Comparison of ENCODE assay signal across 1 cellular context in the genomic region with DNA sequence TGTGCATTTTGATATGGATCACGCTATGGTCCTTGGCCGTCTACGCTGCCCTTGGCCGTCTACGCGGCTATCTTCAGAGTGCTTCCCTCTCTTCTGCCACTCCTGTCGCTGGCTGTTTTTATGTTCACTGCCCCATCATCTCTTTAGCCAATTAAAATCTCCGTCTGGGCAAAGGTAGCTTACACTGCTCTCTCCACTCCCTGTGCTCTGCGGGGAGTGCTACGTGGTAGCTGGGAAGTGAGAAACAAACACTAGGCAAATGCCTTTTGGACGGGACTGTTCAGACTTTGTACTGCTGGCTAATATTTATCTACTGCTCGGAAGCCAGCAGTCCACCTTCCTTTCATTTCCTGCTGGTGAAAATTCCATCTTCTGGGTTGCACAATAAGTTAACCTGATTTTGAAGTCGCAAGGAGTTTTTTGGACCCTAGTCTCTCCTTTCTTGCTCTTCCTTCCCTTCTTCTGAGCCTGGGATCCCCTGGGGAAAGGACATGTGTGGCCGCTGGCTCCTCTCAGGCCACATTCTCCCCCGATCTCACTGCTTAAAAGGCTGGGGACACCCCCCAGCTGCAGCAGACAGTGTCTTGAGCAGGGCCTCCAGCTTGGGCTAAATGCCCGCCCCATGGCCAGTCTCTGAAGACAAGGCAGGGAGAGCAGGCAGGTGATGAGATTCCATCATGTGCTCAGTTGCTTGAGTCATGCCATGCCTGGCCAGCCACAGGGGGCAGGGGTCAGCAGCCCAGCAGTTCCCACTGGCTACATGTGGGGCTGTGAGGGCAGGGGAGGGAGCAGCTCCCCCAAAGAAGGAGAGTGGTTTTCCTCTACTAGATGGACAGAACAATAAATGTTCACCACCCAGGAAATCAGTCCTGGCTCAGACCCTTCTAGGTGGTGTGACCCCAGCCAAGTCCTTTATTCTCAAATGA.
TF ChIP-seq lines count a peak whose summit lies in the region.

No MANE protein-coding gene starts in this region.

TF ChIP-seq in HepG2, 621 proteins besides CTCF, POLR2A, EP300 and RAD21 (continued from another document and continues in another):
- TF ChIP-seq ZNF142 (CRISPR knock-in tag; IDR thresholded peaks at IDR 0.05) (peak; percentile 80; the same call in 1 of the 2 replicates), SNAPC4 (CRISPR knock-in tag; IDR thresholded peaks at IDR 0.05) (peak; percentile 88), SOX5 (CRISPR knock-in tag; IDR thresholded peaks at IDR 0.05; ENCODE audit: borderline replicate concordance) (peak; percentile 75; the same call in 1 of the 2 replicates), GTF2F1 (IDR thresholded peaks at IDR 0.05; ENCODE audit: low read length) (no peak), XRCC5 (optimal IDR thresholded peaks at IDR 0.05; ENCODE audit: low read length) (peak; percentile 78), GATA4 (IDR thresholded peaks at IDR 0.05; ENCODE audit: borderline replicate concordance, low read depth) (peak; percentile 84; the same call in 1 of the 2 replicates), ZNF510 (CRISPR knock-in tag; IDR thresholded peaks at IDR 0.05; ENCODE audit: low read depth) (no peak), ZNF556 (CRISPR knock-in tag; IDR thresholded peaks at IDR 0.05; ENCODE audit: borderline replicate concordance) (peak; percentile 11; the same call in 1 of the 2 replicates), KLF15 (CRISPR knock-in tag; IDR thresholded peaks at IDR 0.05; ENCODE audit: borderline replicate concordance) (no peak; the same call in 1 of the 2 replicates), ATF7 (IDR thresholded peaks at IDR 0.05) (no peak), ATF7 (CRISPR knock-in tag; IDR thresholded peaks at IDR 0.05) (no peak), SNRNP70 (IDR thresholded peaks at IDR 0.05; ENCODE audit: low read depth, low read length) (no peak), RBFOX2 (IDR thresholded peaks at IDR 0.05; ENCODE audit: low read depth, low read length) (peak; percentile 66), ZNF329 (CRISPR knock-in tag; IDR thresholded peaks at IDR 0.05; ENCODE audit: low read depth) (no peak), ZFP91 (CRISPR knock-in tag; IDR thresholded peaks at IDR 0.05; ENCODE audit: borderline replicate concordance) (peak; percentile 77), ZNF704 (CRISPR knock-in tag; IDR thresholded peaks at IDR 0.05; ENCODE audit: borderline replicate concordance) (peak; percentile 54; the same call in 1 of the 2 replicates), ZNF3 (CRISPR knock-in tag; IDR thresholded peaks at IDR 0.05) (no peak), TBP (CRISPR knock-in tag; IDR thresholded peaks at IDR 0.05) (no peak), TRAFD1 (CRISPR knock-in tag; IDR thresholded peaks at IDR 0.05; ENCODE audit: borderline replicate concordance) (no peak), E2F2 (CRISPR knock-in tag; IDR thresholded peaks at IDR 0.05; ENCODE audit: borderline replicate concordance) (no peak), ZNF564 (CRISPR knock-in tag; IDR thresholded peaks at IDR 0.05) (peak; percentile 73; the same call in 1 of the 2 replicates)
- TF ChIP-seq, protein P1, sequence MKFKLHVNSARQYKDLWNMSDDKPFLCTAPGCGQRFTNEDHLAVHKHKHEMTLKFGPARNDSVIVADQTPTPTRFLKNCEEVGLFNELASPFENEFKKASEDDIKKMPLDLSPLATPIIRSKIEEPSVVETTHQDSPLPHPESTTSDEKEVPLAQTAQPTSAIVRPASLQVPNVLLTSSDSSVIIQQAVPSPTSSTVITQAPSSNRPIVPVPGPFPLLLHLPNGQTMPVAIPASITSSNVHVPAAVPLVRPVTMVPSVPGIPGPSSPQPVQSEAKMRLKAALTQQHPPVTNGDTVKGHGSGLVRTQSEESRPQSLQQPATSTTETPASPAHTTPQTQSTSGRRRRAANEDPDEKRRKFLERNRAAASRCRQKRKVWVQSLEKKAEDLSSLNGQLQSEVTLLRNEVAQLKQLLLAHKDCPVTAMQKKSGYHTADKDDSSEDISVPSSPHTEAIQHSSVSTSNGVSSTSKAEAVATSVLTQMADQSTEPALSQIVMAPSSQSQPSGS (CRISPR knock-in tag; IDR thresholded peaks at IDR 0.05): peak; percentile 54; the same call in 1 of the 2 replicates
- TF ChIP-seq, protein P2, sequence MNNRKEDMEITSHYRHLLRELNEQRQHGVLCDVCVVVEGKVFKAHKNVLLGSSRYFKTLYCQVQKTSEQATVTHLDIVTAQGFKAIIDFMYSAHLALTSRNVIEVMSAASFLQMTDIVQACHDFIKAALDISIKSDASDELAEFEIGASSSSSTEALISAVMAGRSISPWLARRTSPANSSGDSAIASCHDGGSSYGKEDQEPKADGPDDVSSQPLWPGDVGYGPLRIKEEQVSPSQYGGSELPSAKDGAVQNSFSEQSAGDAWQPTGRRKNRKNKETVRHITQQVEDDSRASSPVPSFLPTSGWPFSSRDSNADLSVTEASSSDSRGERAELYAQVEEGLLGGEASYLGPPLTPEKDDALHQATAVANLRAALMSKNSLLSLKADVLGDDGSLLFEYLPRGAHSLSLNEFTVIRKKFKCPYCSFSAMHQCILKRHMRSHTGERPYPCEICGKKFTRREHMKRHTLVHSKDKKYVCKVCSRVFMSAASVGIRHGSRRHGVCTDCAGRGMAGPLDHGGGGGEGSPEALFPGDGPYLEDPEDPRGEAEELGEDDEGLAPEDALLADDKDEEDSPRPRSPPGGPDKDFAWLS (CRISPR knock-in tag; IDR thresholded peaks at IDR 0.05; ENCODE audit: borderline replicate concordance): no peak
- TF ChIP-seq, protein P3, sequence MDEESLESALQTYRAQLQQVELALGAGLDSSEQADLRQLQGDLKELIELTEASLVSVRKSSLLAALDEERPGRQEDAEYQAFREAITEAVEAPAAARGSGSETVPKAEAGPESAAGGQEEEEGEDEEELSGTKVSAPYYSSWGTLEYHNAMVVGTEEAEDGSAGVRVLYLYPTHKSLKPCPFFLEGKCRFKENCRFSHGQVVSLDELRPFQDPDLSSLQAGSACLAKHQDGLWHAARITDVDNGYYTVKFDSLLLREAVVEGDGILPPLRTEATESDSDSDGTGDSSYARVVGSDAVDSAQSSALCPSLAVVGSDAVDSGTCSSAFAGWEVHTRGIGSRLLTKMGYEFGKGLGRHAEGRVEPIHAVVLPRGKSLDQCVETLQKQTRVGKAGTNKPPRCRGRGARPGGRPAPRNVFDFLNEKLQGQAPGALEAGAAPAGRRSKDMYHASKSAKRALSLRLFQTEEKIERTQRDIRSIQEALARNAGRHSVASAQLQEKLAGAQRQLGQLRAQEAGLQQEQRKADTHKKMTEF (CRISPR knock-in tag; IDR thresholded peaks at IDR 0.05): peak; percentile 93
